23 cellular contexts compared by ENCODE assay signal in the genomic region with DNA sequence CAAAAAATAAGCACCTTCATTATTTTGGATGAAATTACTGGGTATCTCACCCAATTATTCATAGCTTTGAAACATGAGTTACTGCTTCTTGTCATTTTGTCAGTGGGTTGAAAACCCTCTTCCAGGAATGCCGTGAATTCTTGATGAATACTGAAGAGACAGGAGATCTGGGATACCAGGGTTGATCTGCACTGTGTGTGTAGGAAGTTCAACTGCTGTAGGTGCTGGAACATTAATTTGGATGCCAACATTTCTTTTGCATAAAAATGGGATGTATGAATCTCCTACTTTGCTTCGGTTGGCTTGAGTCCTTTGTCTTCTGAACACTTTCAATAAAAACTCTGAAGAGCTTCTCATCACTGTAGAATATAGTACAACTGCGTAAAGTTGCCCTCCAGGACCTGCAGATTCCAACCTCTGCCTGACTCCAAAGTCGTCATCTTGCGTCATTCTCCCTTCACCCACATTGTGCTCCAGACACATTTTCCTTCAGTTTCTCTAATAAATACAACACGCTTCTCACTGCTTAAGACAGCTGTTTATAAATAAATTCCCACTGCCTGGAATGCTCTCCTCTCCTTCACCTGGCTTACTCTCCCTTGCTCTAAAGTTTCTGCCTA.
DNase-seq lines count a peak whose midpoint lies in the region; ATAC-seq, FAIRE-seq and TF ChIP-seq lines count a peak whose summit lies in the region.
"Had no signal": no experiment of that assay in that cellular context is flagged by ENCODE, and none has a peak within 500 bp of the region (broad histone marks: within the 10 kb centered on the region; RNA-seq: fewer than 3 reads in every experiment).

No MANE protein-coding gene starts in this region.

- H3K79me1 ChIP-seq in IMR-90 (ENCODE audit: low read depth in 1 of 2, low read length in 2 of 2), result no peaks in the 10 kb centered on the region
- no peaks in the 10 kb centered on the region for H3K79me1 ChIP-seq in H1 (ENCODE audit: low read depth, low read length)

- no peak overlapping the region; the same call in 2 of the 3 replicates for H2BK15ac ChIP-seq in IMR-90 (ENCODE audit: low read depth, low read length)
- no peak overlapping the region for H2BK15ac ChIP-seq in H1 (ENCODE audit: low read length)

- ATAC-seq in IMR-90 (ENCODE audit: low read depth) (peak; percentile 24; the same call in 1 of the 2 replicates), sciatic nerve (peak; percentile 50)
- ATAC-seq: activated T-cell treated with anti-CD3 and anti-CD28 coated beads, Interleukin-2, amount 50 U/mL, for 4 hours; natural killer cell treated with Interleukin-12 subunit alpha and Interleukin-12 subunit beta and Interleukin-15 and Interleukin-18, amount 100 ng/mL, for 72 hours; stimulated activated memory B cell treated with anti-CD40 and anti-IgM and Interleukin-4, amounts not matched to agents 10 μg/mL and 1 μg/mL and 100 μg/mL, for 72 hours; upper lobe of right lung had no signal

- no peak for DNase-seq in GM23248
- DNase-seq in IMR-90, result no peak
- no peak for DNase-seq in H1 (ENCODE audit: low read depth in 1 of 2, low spot score in 2 of 2)
- DNase-seq in sciatic nerve (ENCODE audit: low spot score), result no peak
- DNase-seq in GDM1 (lab: John Stamatoyannopoulos, UW), result no peak
- DNase-seq in ACHN, result no peak
- DNase-seq in GM10248 (ENCODE audit: extremely low spot score), result no peak
- DNase-seq: activated CD4-positive, alpha-beta T cell treated with anti-CD3 and anti-CD28 coated beads, Interleukin-2, amount 10 ng/mL, durations not matched to agents 24 days and 14 days; activated T-cell treated with anti-CD3 and anti-CD28 coated beads, Interleukin-2, amount 50 U/mL, for 4 hours; DND-41; NK-92 treated with Interleukin-12 subunit alpha and Interleukin-12 subunit beta, amount 100 ng/mL, for 24 hours; PC-9; retina; SHP77 treated with DMSO at 0.1 percent for 48 hours; stimulated activated CD4-positive, alpha-beta T cell treated with anti-CD3 and anti-CD28 coated beads, Interleukin-4, amount 100 ng/mL, for 4 hours; SW 1271; T1000; upper lobe of right lung; WERI-Rb-1 had no signal

- CTCF ChIA-PET in IMR-90 (lab: Yijun Ruan, JAX) (interaction anchor here (1.3 kb wide), 1 partner anchor 399 kb away, joined by 4 read pairs; no protein-coding TSS in a partner anchor), H1 (lab: Charles Lee; ENCODE audit: partially characterized antibody) (interaction anchor here (0.6 to 2.3 kb wide), 6 partner anchors 95 to 450 kb away, joined by 3 to 9 read pairs (median 3); no protein-coding TSS in a partner anchor), GM10248 (lab: Yijun Ruan, JAX) (no interaction called here)

- FAIRE-seq in H1 (lab: Jason Lieb, UNC), result no peak
- FAIRE-seq: GM18507 had no signal

- TF ChIP-seq CTCF in IMR-90 (conservative IDR thresholded peaks at IDR 0.05; ENCODE audit: low read depth, low read length) (no peak), H1 (IDR thresholded peaks at IDR 0.05; ENCODE audit: control extremely low read depth in 1 of 3, insufficient read depth in 1 of 3, low read depth in 1 of 3, low read length in 3 of 3) (no peak), GM10248 (IDR thresholded peaks at IDR 0.05; ENCODE audit: control extremely low read depth, extremely low read depth, low read depth, missing control alignments) (no peak)

- POLR2A ChIA-PET in IMR-90 (lab: Charles Lee; ENCODE audit: unreplicated experiment), result no interaction called here
- POLR2A ChIA-PET in H1 (lab: Charles Lee; ENCODE audit: partially characterized antibody), result no interaction called here
- POLR2A ChIA-PET in GM10248 (lab: Yijun Ruan, JAX), result no interaction called here

- peak overlapping the region; percentile 63; the same call in 1 of the 2 replicates for H3K23ac ChIP-seq in IMR-90 (ENCODE audit: low read depth, low read length)
- no peak overlapping the region for H3K23ac ChIP-seq in H1 (ENCODE audit: insufficient read length)

- no peak for TF ChIP-seq POLR2A in IMR-90 (IDR thresholded peaks at IDR 0.05; ENCODE audit: low read depth, low read length)
- TF ChIP-seq POLR2A in H1 (IDR thresholded peaks at IDR 0.05; ENCODE audit: control extremely low read depth in 1 of 2, low read depth in 2 of 2, low read length in 2 of 2), result no peak

- H3K4me2 ChIP-seq in GM23248 (ENCODE audit: unreplicated experiment) (no peak overlapping the region), IMR-90 (ENCODE audit: low read depth, low read length) (no peak overlapping the region), H1 (ENCODE audit: insufficient read depth in 1 of 2, low read depth in 2 of 2, low read length in 2 of 2) (no peak overlapping the region)
- H3K4me2 ChIP-seq: PC-9 had no signal

- intact Hi-C loops in IMR-90 (cut with micrococcal nuclease), result no loop called here
- intact Hi-C loops in sciatic nerve (cut with DNase I), result no loop called here

- H3K4me3 ChIP-seq in GM23248 (no peak overlapping the region), IMR-90 (ENCODE audit: insufficient read depth, low read depth, low read length) (no peak overlapping the region), H1 (ENCODE audit: extremely low read depth in 1 of 4, insufficient read depth in 2 of 4, low read depth in 3 of 4, low read length in 4 of 4) (no peak overlapping the region)
- H3K4me3 ChIP-seq: cardiac muscle cell, PC-9, upper lobe of right lung had no signal

- H3K27ac ChIP-seq in GM23248 (0 out of 2 replicates have a peak overlapping the region, but pooled peaks have one; percentile 3), IMR-90 (ENCODE audit: insufficient read depth, low read length) (no peak overlapping the region), H1 (ENCODE audit: low read depth, low read length) (no peak overlapping the region)
- H3K27ac ChIP-seq: cardiac muscle cell, PC-9, upper lobe of right lung, WERI-Rb-1 had no signal

- no peak overlapping the region for H4K5ac ChIP-seq in IMR-90 (ENCODE audit: low read depth, low read length)
- H4K5ac ChIP-seq in H1 (ENCODE audit: insufficient read length, low read depth, low read length), result no peak overlapping the region

- H3K23me2 ChIP-seq in H1 (ENCODE audit: low read depth, low read length), result no peaks in the 10 kb centered on the region

- peak overlapping the region; percentile 76 for H2BK20ac ChIP-seq in IMR-90 (ENCODE audit: low read depth, low read length)
- no peak overlapping the region for H2BK20ac ChIP-seq in H1 (ENCODE audit: low read length)

- no peaks in the 10 kb centered on the region for H3K27me3 ChIP-seq in GM23248 (replicated peaks; ENCODE audit: insufficient read depth)
- H3K27me3 ChIP-seq in IMR-90 (ENCODE audit: control insufficient read depth, insufficient read depth, low read length), result no peaks in the 10 kb centered on the region
- no peaks in the 10 kb centered on the region for H3K27me3 ChIP-seq in H1 (replicated peaks in 1 of 4; ENCODE audit: control insufficient read depth in 3 of 4, extremely low read depth in 1 of 4, insufficient read depth in 3 of 4, low read length in 3 of 4)
- H3K27me3 ChIP-seq: cardiac muscle cell, upper lobe of right lung had no signal

- peak overlapping the region; percentile 37; the same call in 1 of the 2 replicates for H3K18ac ChIP-seq in IMR-90 (ENCODE audit: low read depth, low read length)
- H3K18ac ChIP-seq in H1 (ENCODE audit: extremely low read depth, low read length), result no peak overlapping the region

- 0 out of 2 replicates have a peak, but pooled peaks cover 6% of the 10 kb centered on the region for H3K9me1 ChIP-seq in IMR-90 (ENCODE audit: insufficient read depth, low read length)

- H3K79me2 ChIP-seq in GM23248 (ENCODE audit: insufficient read depth), result no peaks in the 10 kb centered on the region
- no peaks in the 10 kb centered on the region for H3K79me2 ChIP-seq in H1 (ENCODE audit: control insufficient read depth in 1 of 2, insufficient read depth in 2 of 2, low read length in 2 of 2)

- H2AFZ ChIP-seq in GM23248, result no peak overlapping the region
- no peak overlapping the region for H2AFZ ChIP-seq in IMR-90 (replicated peaks; ENCODE audit: low read length, poor library complexity)
- H2AFZ ChIP-seq in H1 (ENCODE audit: low read length), result no peak overlapping the region
- H2AFZ ChIP-seq: PC-9 had no signal

- in situ Hi-C loops in GM23248 (cut with MboI) (no loop called here), IMR-90 (cut with MboI; ENCODE audit: low sequenced_read_pairs) (no loop called here), ACHN (cut with HindIII; ENCODE audit: low pct_ligation_motif_present, low pct_unique_long_range_greater_than_20kb, low sequenced_read_pairs) (no loop called here)

- H2AK5ac ChIP-seq in IMR-90 (ENCODE audit: low read depth, low read length) (peak overlapping the region; percentile 66; the same call in 1 of the 2 replicates), H1 (ENCODE audit: low read depth, low read length) (no peak overlapping the region)

- H3K56ac ChIP-seq in IMR-90 (ENCODE audit: extremely low read depth, insufficient read depth, low read length) (no peak overlapping the region), H1 (replicated peaks; ENCODE audit: insufficient read length, low read depth, low read length) (no peak overlapping the region)

- no peak overlapping the region for H2AK9ac ChIP-seq in IMR-90 (replicated peaks; ENCODE audit: low read depth, low read length, poor library complexity)

- TF ChIP-seq RAD21 in IMR-90 (IDR thresholded peaks at IDR 0.05; ENCODE audit: low read length), result no peak
- no peak for TF ChIP-seq RAD21 in H1 (IDR thresholded peaks at IDR 0.05 in 1 of 2, conservative IDR thresholded peaks at IDR 0.05 in 1 of 2; ENCODE audit: low read depth in 2 of 2, low read length in 2 of 2)

- H4K91ac ChIP-seq in IMR-90 (ENCODE audit: insufficient read depth, low read depth, low read length) (no peak overlapping the region), H1 (replicated peaks; ENCODE audit: insufficient read length, low read length) (no peak overlapping the region)

- H3K4ac ChIP-seq in IMR-90 (ENCODE audit: low read depth, low read length) (peak overlapping the region; percentile 67; the same call in 1 of the 2 replicates), H1 (replicated peaks; ENCODE audit: insufficient read length, low read depth, low read length) (no peak overlapping the region)

- H3F3A ChIP-seq in GM23248 (ENCODE audit: insufficient read depth), result peaks cover 14% of the 10 kb centered on the region; the same call in 1 of the 2 replicates

- no peaks in the 10 kb centered on the region for H3K9me2 ChIP-seq in GM23248 (ENCODE audit: insufficient read depth)

- H4K20me1 ChIP-seq in GM23248 (ENCODE audit: insufficient read depth) (no peaks in the 10 kb centered on the region), IMR-90 (ENCODE audit: insufficient read depth, low read length) (no peaks in the 10 kb centered on the region), H1 (replicated peaks in 1 of 2; ENCODE audit: control insufficient read depth in 1 of 2, insufficient read depth in 2 of 2, low read length in 2 of 2) (no peaks in the 10 kb centered on the region)

- no TSS peak for BruUV-seq in IMR-90 (replicated peaks; lab: Mats Ljungman, UMichigan)

- H3K36me3 ChIP-seq in GM23248 (ENCODE audit: low read depth), result no peaks in the 10 kb centered on the region
- H3K36me3 ChIP-seq in IMR-90 (ENCODE audit: control insufficient read depth, insufficient read depth, low read length), result no peaks in the 10 kb centered on the region
- no peaks in the 10 kb centered on the region for H3K36me3 ChIP-seq in H1 (ENCODE audit: control insufficient read depth in 2 of 4, insufficient read depth in 4 of 4, low read length in 3 of 4)
- H3K36me3 ChIP-seq: cardiac muscle cell, upper lobe of right lung, WERI-Rb-1 had no signal

- H2BK5ac ChIP-seq in IMR-90 (ENCODE audit: low read depth, low read length, poor library complexity, severe bottlenecking) (no peak overlapping the region), H1 (ENCODE audit: low read depth, low read length) (no peak overlapping the region)

- H2BK12ac ChIP-seq in H1 (ENCODE audit: low read depth, low read length), result no peak overlapping the region

- TF ChIP-seq EP300 in H1 (IDR thresholded peaks at IDR 0.05; ENCODE audit: borderline replicate concordance in 1 of 2, low read depth in 2 of 2, low read length in 2 of 2), result no peak

- H3K14ac ChIP-seq in IMR-90 (replicated peaks; ENCODE audit: low read depth, low read length) (peak overlapping the region; percentile 58), H1 (ENCODE audit: insufficient read length) (no peak overlapping the region)

- dilution Hi-C loops in IMR-90 (cut with HindIII; ENCODE audit: low sequenced_read_pairs, unreplicated experiment), result no loop called here

- H2BK120ac ChIP-seq in IMR-90 (ENCODE audit: low read depth, low read length) (peak overlapping the region; percentile 57; the same call in 1 of the 2 replicates), H1 (replicated peaks; ENCODE audit: low read depth, low read length) (no peak overlapping the region)

- peaks cover 47% of the 10 kb centered on the region for H3K4me1 ChIP-seq in GM23248 (ENCODE audit: insufficient read depth)
- peaks cover 7% of the 10 kb centered on the region for H3K4me1 ChIP-seq in IMR-90 (ENCODE audit: control insufficient read depth, insufficient read depth, low read length)
- H3K4me1 ChIP-seq in H1 (replicated peaks in 1 of 4; ENCODE audit: control insufficient read depth in 3 of 4, insufficient read depth in 4 of 4, low read length in 3 of 4), result peaks cover 0 to 6% (median 0%) of the 10 kb centered on the region in 4 experiments; a peak in 3 of 7 replicates

- WGBS in GM23248 (ENCODE audit: low coverage in 1 of 2, low lambda C conversion rate in 2 of 2, missing lambda C conversion rate in 2 of 2), 2 experiments, result 99 to 100% methylated on average over 6 of the region's 6 CpGs
- 86% methylated on average over 4 of the region's 6 CpGs; no CpG with 5 or more reads in 1 of the 2 experiments for WGBS in IMR-90 (ENCODE audit: extremely low coverage in 2 of 2, insufficient read length in 1 of 2), 2 experiments
- WGBS in H1 (ENCODE audit: extremely low coverage in 1 of 2, insufficient coverage in 1 of 2, insufficient read length in 1 of 2, insufficient replicate concordance in 2 of 2, low coverage in 1 of 2, low lambda C conversion rate in 2 of 2, missing lambda C conversion rate in 1 of 2), 2 experiments, result 98% methylated on average over 6 of the region's 6 CpGs; no CpG with 5 or more reads in 1 of the 2 experiments

- no peaks in the 10 kb centered on the region for H3K9me3 ChIP-seq in GM23248 (ENCODE audit: low read depth)
- no peaks in the 10 kb centered on the region for H3K9me3 ChIP-seq in IMR-90 (ENCODE audit: control insufficient read depth, insufficient read depth, low read length)
- no peaks in the 10 kb centered on the region for H3K9me3 ChIP-seq in H1 (ENCODE audit: insufficient read depth in 2 of 2, low read depth in 1 of 2, low read length in 1 of 2)
- H3K9me3 ChIP-seq: upper lobe of right lung had no signal

- H3K9ac ChIP-seq in GM23248, result no peak overlapping the region
- no peak overlapping the region for H3K9ac ChIP-seq in IMR-90 (ENCODE audit: low read depth, low read length)
- H3K9ac ChIP-seq in H1 (replicated peaks in 1 of 4; ENCODE audit: extremely low read depth in 1 of 4, low read depth in 3 of 4, low read length in 3 of 4), result no peak overlapping the region

- H4K8ac ChIP-seq in IMR-90 (ENCODE audit: low read depth in 2 of 2, low read length in 2 of 2) (peak overlapping the region in 1 of 2 experiments; percentile 50; a peak in 1 of 4 replicates), H1 (ENCODE audit: extremely low read depth, insufficient read depth, low read length) (no peak overlapping the region)
